Comparison of ENCODE assay signal across 1 cellular context in the genomic region with DNA sequence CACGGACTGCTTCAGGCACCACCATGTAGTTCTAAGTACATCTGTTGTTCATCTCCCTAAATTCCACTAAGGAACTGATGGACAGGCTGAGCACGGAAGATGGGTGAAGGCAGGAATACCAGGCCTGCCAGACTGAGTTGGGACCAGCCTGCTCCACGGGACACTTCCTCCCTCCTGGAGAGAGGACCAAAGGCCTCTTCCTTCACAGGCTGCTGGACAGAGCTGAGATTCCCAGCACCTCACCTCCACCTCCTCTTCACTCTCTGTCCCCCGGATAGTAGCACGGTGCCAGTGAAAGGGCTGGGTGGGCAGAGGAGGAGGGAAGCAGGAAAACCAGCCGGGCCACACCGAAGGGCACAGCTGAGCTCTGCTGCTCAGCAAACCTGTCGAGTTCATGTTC.
TF ChIP-seq lines count a peak whose summit lies in the region.

No MANE protein-coding gene starts in this region.

TF ChIP-seq in A549, 52 proteins besides CTCF, POLR2A, EP300 and RAD21 (continued from another document):
- TF ChIP-seq, protein P1, sequence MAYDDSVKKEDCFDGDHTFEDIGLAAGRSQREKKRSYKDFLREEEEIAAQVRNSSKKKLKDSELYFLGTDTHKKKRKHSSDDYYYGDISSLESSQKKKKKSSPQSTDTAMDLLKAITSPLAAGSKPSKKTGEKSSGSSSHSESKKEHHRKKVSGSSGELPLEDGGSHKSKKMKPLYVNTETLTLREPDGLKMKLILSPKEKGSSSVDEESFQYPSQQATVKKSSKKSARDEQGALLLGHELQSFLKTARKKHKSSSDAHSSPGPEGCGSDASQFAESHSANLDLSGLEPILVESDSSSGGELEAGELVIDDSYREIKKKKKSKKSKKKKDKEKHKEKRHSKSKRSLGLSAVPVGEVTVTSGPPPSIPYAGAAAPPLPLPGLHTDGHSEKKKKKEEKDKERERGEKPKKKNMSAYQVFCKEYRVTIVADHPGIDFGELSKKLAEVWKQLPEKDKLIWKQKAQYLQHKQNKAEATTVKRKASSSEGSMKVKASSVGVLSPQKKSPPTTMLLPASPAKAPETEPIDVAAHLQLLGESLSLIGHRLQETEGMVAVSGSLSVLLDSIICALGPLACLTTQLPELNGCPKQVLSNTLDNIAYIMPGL (CRISPR knock-in tag; IDR thresholded peaks at IDR 0.05; ENCODE audit: borderline replicate concordance), result no peak
- TF ChIP-seq NR3C1 (IDR thresholded peaks at IDR 0.05) (no peak), KDM5A (IDR thresholded peaks at IDR 0.05) (no peak), RFX5 (IDR thresholded peaks at IDR 0.05) (no peak), RCOR1 (IDR thresholded peaks at IDR 0.05; ENCODE audit: low read depth, low read length) (no peak), FOXS1 (CRISPR knock-in tag; IDR thresholded peaks at IDR 0.05) (no peak), RNF2 (IDR thresholded peaks at IDR 0.05; ENCODE audit: borderline replicate concordance, low read depth) (no peak), GATA3 (IDR thresholded peaks at IDR 0.05; ENCODE audit: borderline replicate concordance) (no peak)
TF ChIP-seq in A549: peak in this region for 0.
